Comparison of ENCODE assay signal across 8 cellular contexts in genomic region chr10:13528875-13529713, GRCh38. TPM values are rescaled to one million over a fixed set of nuclear protein-coding genes. Genes with fewer than 3 reads are reported as not detected.
DNase-seq lines count a peak whose midpoint lies in the region; ATAC-seq and TF ChIP-seq lines count a peak whose summit lies in the region.

BEND7 (minus strand) TSS chr10:13529014; CDS start chr10:13528533, 481 bp downstream.

- H3K4me3 ChIP-seq in MM.1S (ENCODE audit: low read length) (peak within 1 kb of the TSS; percentile 53), kidney epithelial cell (ENCODE audit: low read depth, low read length) (peak within 1 kb of the TSS; percentile 71)

- H3K4me2 ChIP-seq in MM.1S (ENCODE audit: low read depth, low read length): peak within 1 kb of the TSS; percentile 61

- H2AFZ ChIP-seq in MM.1S (ENCODE audit: low read length): peak within 1 kb of the TSS; percentile 85

- DNase-seq in DMS53 (lab: John Stamatoyannopoulos, UW) (peak; percentile 73), DMS53 treated with DMSO at 0.1 percent for 48 hours (lab: John Stamatoyannopoulos, UW; ENCODE audit: unreplicated experiment) (no peak), MM.1S (peak; percentile 35), kidney epithelial cell (ENCODE audit: low read depth) (no peak), GF-D8 (lab: John Stamatoyannopoulos, UW) (no peak)
- no peak for DNase-seq in central memory CD8-positive, alpha-beta T cell (ENCODE audit: low spot score in 2 of 2)
- peak; percentile 37 for DNase-seq in stimulated activated CD8-positive, alpha-beta memory T cell treated with anti-CD3 and anti-CD28 coated beads, Interleukin-4, amount 100 ng/mL, for 48 hours

- no peaks in the 10 kb centered on the region for H4K20me1 ChIP-seq in MM.1S (ENCODE audit: insufficient read depth, low read length)

- no peaks in the 10 kb centered on the region for H3K36me3 ChIP-seq in MM.1S (replicated peaks; ENCODE audit: insufficient read depth, low read length)
- H3K36me3 ChIP-seq in kidney epithelial cell (ENCODE audit: control insufficient read depth, insufficient read depth, low read length): no peaks in the 10 kb centered on the region

- no peaks in the 10 kb centered on the region for H3K4me1 ChIP-seq in MM.1S (ENCODE audit: low read length)

- no peaks in the 10 kb centered on the region for H3K9me2 ChIP-seq in MM.1S (replicated peaks; ENCODE audit: insufficient read depth, low read length)

- H3K27ac ChIP-seq in MM.1S (ENCODE audit: low read length): no peak within 1 kb of the TSS

- ATAC-seq in central memory CD8-positive, alpha-beta T cell (replicated peaks; ENCODE audit: extremely low read depth, poor library complexity, severe bottlenecking): peak; percentile 14
- ATAC-seq in HG03039 (IDR thresholded peaks at IDR 0.05; ENCODE audit: unreplicated experiment): no peak

- H3F3A ChIP-seq in MM.1S (ENCODE audit: insufficient read depth, low read length): no peaks in the 10 kb centered on the region

- H3K9ac ChIP-seq in MM.1S (ENCODE audit: low read length): peak within 1 kb of the TSS; percentile 23; the same call in 1 of the 2 replicates

- H3K27ac Mint-ChIP-seq in central memory CD8-positive, alpha-beta T cell (ENCODE audit: low read depth): no peak within 1 kb of the TSS

- no peaks in the 10 kb centered on the region for H3K79me2 ChIP-seq in MM.1S (ENCODE audit: low read length)

- H3K9me3 ChIP-seq in MM.1S (replicated peaks; ENCODE audit: insufficient read depth, low read length): no peaks in the 10 kb centered on the region

- H3K4me1 Mint-ChIP-seq in central memory CD8-positive, alpha-beta T cell: peaks cover 9% of the 10 kb centered on the region

- H3K4me3 Mint-ChIP-seq in central memory CD8-positive, alpha-beta T cell: peak within 1 kb of the TSS; percentile 67

- H3K9me3 Mint-ChIP-seq in central memory CD8-positive, alpha-beta T cell: no peaks in the 10 kb centered on the region

- peaks cover 83% of the 10 kb centered on the region for H3K27me3 Mint-ChIP-seq in central memory CD8-positive, alpha-beta T cell

- H3K36me3 Mint-ChIP-seq in central memory CD8-positive, alpha-beta T cell (ENCODE audit: insufficient read depth): peaks cover 1% of the 10 kb centered on the region

- no peak for TF ChIP-seq CTCF in MM.1S (IDR thresholded peaks at IDR 0.05; ENCODE audit: low read length)
- TF ChIP-seq CTCF in kidney epithelial cell (IDR thresholded peaks at IDR 0.05; ENCODE audit: insufficient read depth, low read length, poor library complexity, severe bottlenecking): no peak

- H3K27me3 ChIP-seq in MM.1S (replicated peaks; ENCODE audit: insufficient read depth, low read length) (peaks cover 25% of the 10 kb centered on the region), kidney epithelial cell (ENCODE audit: control insufficient read depth, insufficient read depth, low read length) (no peaks in the 10 kb centered on the region)

RNA-seq across cellular contexts. Expression of gene BEND7, which starts in this region (rescaled TPM):
- 26.2 and 31.5 TPM in 2 replicates for total RNA-seq in kidney epithelial cell

Comparison
In these comparisons a context has a peak if more than half of its experiments do, and no peak if none do; other contexts are left out.
1. DNase-seq: peak in DMS53 (single experiment), MM.1S (single experiment) and stimulated activated CD8-positive, alpha-beta memory T cell treated with anti-CD3 and anti-CD28 coated beads, Interleukin-4, amount 100 ng/mL, for 48 hours (single experiment); none in DMS53 treated with DMSO at 0.1 percent for 48 hours (single experiment), central memory CD8-positive, alpha-beta T cell (0 of 2), kidney epithelial cell (single experiment) and GF-D8 (single experiment).